Comparison of ENCODE assay signal across 20 cellular contexts in the genomic region with DNA sequence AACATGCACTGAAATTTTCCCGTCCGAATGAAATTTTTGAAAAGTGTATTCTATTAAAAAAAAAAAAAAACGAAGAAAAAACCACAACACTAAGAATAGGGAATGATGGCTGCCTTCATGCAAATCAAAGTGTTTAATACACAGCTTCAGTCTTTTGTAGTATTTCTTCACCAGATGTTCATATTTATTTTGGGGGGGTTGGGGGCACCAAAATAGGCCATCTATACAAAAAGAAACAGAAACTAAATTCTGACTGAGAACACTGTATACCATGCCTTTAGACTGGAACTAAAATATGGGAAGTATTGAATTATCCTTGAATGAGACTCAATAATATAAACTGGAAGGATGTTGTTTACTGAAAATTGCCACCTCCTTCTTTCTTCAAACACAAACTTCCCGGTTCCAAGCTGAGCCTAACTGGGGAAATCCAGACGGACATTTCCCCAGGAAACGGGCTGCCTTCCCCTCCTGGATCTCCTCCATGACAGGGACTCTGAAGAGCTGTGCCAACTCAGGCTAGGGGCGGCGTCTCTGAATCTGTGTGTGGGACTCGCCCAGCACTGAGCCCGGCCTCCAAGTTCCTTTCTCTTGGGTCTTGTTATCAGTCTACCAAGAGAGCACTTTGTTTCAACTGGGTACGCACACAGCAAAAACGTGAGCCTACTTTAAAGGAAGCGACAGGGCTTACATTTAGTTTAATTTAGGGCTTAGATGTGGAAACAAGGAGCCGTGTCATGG.
"Had no signal": no experiment of that assay in that cellular context is flagged by ENCODE, and none has a peak within 500 bp of the region (broad histone marks: within the 10 kb centered on the region; RNA-seq: fewer than 3 reads in every experiment).

No MANE protein-coding gene starts in this region.

- H3K9me3 ChIP-seq: ascending aorta, colonic mucosa, lower lobe of right lung, transverse colon had no signal

- H3K27ac ChIP-seq: ascending aorta, cardiac muscle cell, colonic mucosa, left lung, lower lobe of right lung, transverse colon had no signal

- DNase-seq: activated CD4-positive, alpha-beta memory T cell treated with anti-CD3 and anti-CD28 coated beads for 36 hours; activated CD4-positive, alpha-beta T cell treated with anti-CD3 and anti-CD28 coated beads for 48 hours; activated CD8-positive, alpha-beta memory T cell treated with anti-CD3 and anti-CD28 coated beads, Interleukin-2, amount 50 U/mL, for 4 hours; activated effector memory CD4-positive, alpha-beta T cell treated with anti-CD3 and anti-CD28 coated beads, Interleukin-2, amount 50 U/mL, for 16 hours; activated naive CD4-positive, alpha-beta T cell treated with anti-CD3 and anti-CD28 coated beads for 36 hours; activated naive CD8-positive, alpha-beta T cell treated with anti-CD3 and anti-CD28 coated beads, Interleukin-2, amount 10 ng/mL, durations not matched to agents 7 days and 5 days; activated T-cell treated with anti-CD3 and anti-CD28 coated beads, Interleukin-2, amount 50 U/mL, for 1 hour; cerebellar nuclear complex; colonic mucosa; effector CD8-positive, alpha-beta T cell; left lung; lower lobe of right lung; mesenchymal stem cell; posterior cingulate gyrus; right cardiac atrium; stimulated activated CD4-positive, alpha-beta T cell treated with anti-CD3 and anti-CD28 coated beads, Interleukin-2, amount 100 ng/mL, for 48 hours; stimulated activated naive CD4-positive, alpha-beta T cell treated with Interleukin-2 at 50 U/mL for 16 hours; transverse colon had no signal

- H3K27me3 ChIP-seq: ascending aorta, cardiac muscle cell, colonic mucosa, left lung, transverse colon had no signal

- H3K4me3 ChIP-seq: ascending aorta, cardiac muscle cell, colonic mucosa, left lung, lower lobe of right lung, transverse colon had no signal

- H3K4me1 ChIP-seq: ascending aorta, colonic mucosa, left lung, lower lobe of right lung, transverse colon had no signal

- H3K36me3 ChIP-seq: ascending aorta, cardiac muscle cell, colonic mucosa, left lung, lower lobe of right lung, transverse colon had no signal
